In genomic region chr5:8012131-8012977, GRCh38 we compare ENCODE assay signal across 1 cellular context.
TF ChIP-seq lines count a peak whose summit lies in the region.

No MANE protein-coding gene starts in this region.

TF ChIP-seq in GM12878, 131 proteins besides CTCF, POLR2A, EP300 and RAD21:
- no peak for TF ChIP-seq KLF5 (IDR thresholded peaks at IDR 0.05; ENCODE audit: partially characterized antibody)
- TF ChIP-seq CEBPZ (IDR thresholded peaks at IDR 0.05; ENCODE audit: low read depth, low read length) = no peak
- TF ChIP-seq BCL3 (IDR thresholded peaks at IDR 0.05; ENCODE audit: borderline replicate concordance, insufficient read depth, low read depth, low read length, poor library complexity, severe bottlenecking) = no peak
- TF ChIP-seq WRNIP1 (IDR thresholded peaks at IDR 0.05; ENCODE audit: borderline replicate concordance, low read depth, low read length) = no peak
- TF ChIP-seq TARDBP (IDR thresholded peaks at IDR 0.05; ENCODE audit: borderline replicate concordance) = no peak
- no peak for TF ChIP-seq SUPT20H (IDR thresholded peaks at IDR 0.05; ENCODE audit: borderline replicate concordance, control insufficient read depth, low read depth, low read length)
- TF ChIP-seq HCFC1 (IDR thresholded peaks at IDR 0.05; ENCODE audit: low read length) = no peak
- no peak for TF ChIP-seq MEF2B (IDR thresholded peaks at IDR 0.05; ENCODE audit: partially characterized antibody, poor library complexity, severe bottlenecking)
- no peak for TF ChIP-seq ETV6 (conservative IDR thresholded peaks at IDR 0.05 in 1 of 2, IDR thresholded peaks at IDR 0.05 in 1 of 2; ENCODE audit: borderline replicate concordance in 1 of 2, low read depth in 1 of 2)
- no peak for TF ChIP-seq PAX5 (IDR thresholded peaks at IDR 0.05; ENCODE audit: borderline replicate concordance, low read depth, low read length)
- TF ChIP-seq CHD1 (IDR thresholded peaks at IDR 0.05; ENCODE audit: low read depth, low read length) = no peak
- TF ChIP-seq ZSCAN29 (IDR thresholded peaks at IDR 0.05) = no peak
- TF ChIP-seq RB1 (IDR thresholded peaks at IDR 0.05; ENCODE audit: borderline replicate concordance) = no peak
- TF ChIP-seq GATAD2B (conservative IDR thresholded peaks at IDR 0.05; ENCODE audit: low read depth) = no peak
